ENCODE assay signal across 8 cellular contexts in the genomic region with DNA sequence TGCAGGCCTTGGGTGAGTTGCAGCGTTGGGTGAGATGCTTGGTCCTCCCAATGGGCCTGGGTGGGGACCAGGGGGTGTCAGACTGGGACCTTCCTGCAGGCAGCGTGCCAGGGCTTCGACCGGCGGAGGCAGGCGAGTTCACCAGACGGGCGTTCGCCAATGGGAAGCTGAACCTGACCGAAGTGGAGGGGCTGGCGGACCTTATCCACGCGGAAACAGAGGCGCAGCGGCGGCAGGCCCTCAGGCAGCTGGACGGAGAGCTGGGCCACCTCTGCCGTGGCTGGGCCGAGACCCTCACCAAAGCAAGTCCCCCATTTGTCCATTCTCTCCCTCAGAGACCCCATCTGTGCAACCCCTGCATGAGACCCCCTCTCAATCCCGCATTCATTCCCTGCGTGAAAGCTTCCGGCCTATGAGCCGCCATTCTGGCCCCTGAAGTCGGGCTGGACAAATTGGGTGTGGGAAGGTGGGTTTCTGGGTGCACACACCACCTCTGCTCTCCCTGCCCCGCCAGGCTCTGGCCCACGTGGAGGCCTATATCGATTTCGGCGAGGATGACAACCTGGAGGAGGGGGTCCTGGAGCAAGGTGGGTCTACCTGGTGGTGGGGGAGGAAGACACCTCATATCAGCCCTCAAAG. TPM values are rescaled to one million over a fixed set of nuclear protein-coding genes. Genes with fewer than 3 reads are reported as not detected.
A peak's percentile ranks its signal among the peaks of the same experiment; 100 is the strongest.
DNase-seq lines count a peak whose midpoint lies in the region; ATAC-seq and TF ChIP-seq lines count a peak whose summit lies in the region.
"Had no signal": no experiment of that assay in that cellular context is flagged by ENCODE, and none has a peak within 500 bp of the region (broad histone marks: within the 10 kb centered on the region; RNA-seq: fewer than 3 reads in every experiment).

No MANE protein-coding gene starts in this region.

- peaks cover 2% of the 10 kb centered on the region; the same call in 1 of the 2 replicates for H3K4me1 ChIP-seq in H9 (ENCODE audit: insufficient read depth, low read length)

- no peak overlapping the region for H3K4ac ChIP-seq in H9 (ENCODE audit: low read depth, low read length)

- ATAC-seq in GM19324 (IDR thresholded peaks at IDR 0.05; ENCODE audit: low FRiP score, unreplicated experiment), result no peak
- ATAC-seq in HG03280 (IDR thresholded peaks at IDR 0.05; ENCODE audit: unreplicated experiment), result no peak

- no peaks in the 10 kb centered on the region for H3K9me2 ChIP-seq in SU-DHL-6 (replicated peaks; ENCODE audit: insufficient read depth, low read length)

- no peaks in the 10 kb centered on the region for H3K9me3 Mint-ChIP-seq in H9

- no peaks in the 10 kb centered on the region for H3K27me3 Mint-ChIP-seq in H9 (ENCODE audit: low read depth)

- H3K9me3 ChIP-seq in H9 (ENCODE audit: control insufficient read depth, low read depth, low read length) (no peaks in the 10 kb centered on the region), SU-DHL-6 (ENCODE audit: insufficient read depth, low read length) (no peaks in the 10 kb centered on the region)

- H2BK20ac ChIP-seq in H9 (ENCODE audit: low read depth, low read length, poor library complexity, severe bottlenecking), result no peak overlapping the region

- H3F3A ChIP-seq in SU-DHL-6 (ENCODE audit: insufficient read depth), result no peaks in the 10 kb centered on the region

- H4K20me1 ChIP-seq in H9 (ENCODE audit: control insufficient read depth, insufficient read depth, insufficient read length) (no peaks in the 10 kb centered on the region), SU-DHL-6 (ENCODE audit: low read depth, low read length) (no peaks in the 10 kb centered on the region)

- no peak overlapping the region for H2BK5ac ChIP-seq in H9 (ENCODE audit: insufficient read length, low read length)

- H4K91ac ChIP-seq in H9 (ENCODE audit: insufficient read length, low read depth, low read length), result no peak overlapping the region

- H3K79me2 ChIP-seq in H9 (ENCODE audit: insufficient read depth, low read length) (no peaks in the 10 kb centered on the region), SU-DHL-6 (ENCODE audit: insufficient read depth, low read length) (peaks cover 14% of the 10 kb centered on the region; the same call in 1 of the 2 replicates)

- no peak overlapping the region for H3K23ac ChIP-seq in H9 (ENCODE audit: insufficient read length, low read depth, low read length)

- no peak overlapping the region for H3K27ac Mint-ChIP-seq in H9

- H3T11ph ChIP-seq in H9 (ENCODE audit: low read length), result no peak overlapping the region

- peak overlapping the region; percentile 86 for H3K4me2 ChIP-seq in H9 (ENCODE audit: insufficient read depth, insufficient read length, low read length)
- H3K4me2 ChIP-seq in SU-DHL-6 (ENCODE audit: low read depth, low read length, poor library complexity, severe bottlenecking), result peak overlapping the region; percentile 80

- no peak overlapping the region for H3K18ac ChIP-seq in H9 (ENCODE audit: insufficient read length, low read depth, low read length)

- peaks cover 18 to 42% of the 10 kb centered on the region in 2 experiments for H3K4me1 Mint-ChIP-seq in H9

- no peak overlapping the region for H2BK15ac ChIP-seq in H9 (ENCODE audit: low read depth, low read length)

- H3K14ac ChIP-seq in H9 (ENCODE audit: insufficient read depth, low read length), result no peak overlapping the region

- H3K79me1 ChIP-seq in H9 (ENCODE audit: insufficient read depth, low read depth, low read length, poor library complexity, severe bottlenecking), result no peaks in the 10 kb centered on the region

- H4K5ac ChIP-seq in H9 (ENCODE audit: insufficient read length, low read depth, low read length), result no peak overlapping the region

- H3K36me3 Mint-ChIP-seq in H9 (ENCODE audit: insufficient read depth in 1 of 3, low read depth in 3 of 3), result peaks cover 10 to 28% (median 23%) of the 10 kb centered on the region in 3 experiments; a peak in 5 of 7 replicates

- no peak overlapping the region for H2BK120ac ChIP-seq in H9 (ENCODE audit: low read depth, low read length, poor library complexity, severe bottlenecking)

- H2BK12ac ChIP-seq in H9 (ENCODE audit: insufficient read length, low read depth, low read length), result no peak overlapping the region

- H3K4me3 ChIP-seq in SU-DHL-6 (ENCODE audit: insufficient read depth, low read length, poor library complexity, severe bottlenecking) (peak overlapping the region; percentile 61), fibroblast of mammary gland (ENCODE audit: control insufficient read depth, low read depth, low read length) (peak overlapping the region; percentile 95), skin epidermis (peak overlapping the region in 4 of 7 experiments; percentile 72 to 84 (median 79))

- H3K27ac ChIP-seq in H9 (ENCODE audit: insufficient read length, low read depth, low read length) (no peak overlapping the region), SU-DHL-6 (ENCODE audit: low read depth, low read length) (peak overlapping the region; percentile 66; the same call in 1 of the 2 replicates), skin epidermis (peak overlapping the region in 2 of 21 experiments; percentile 93 to 94)

- H3K9ac ChIP-seq in H9 (ENCODE audit: extremely low read depth, insufficient read length, low read length) (peak overlapping the region; percentile 68), SU-DHL-6 (ENCODE audit: low read length) (peak overlapping the region; percentile 90)

- H3K23me2 ChIP-seq in H9 (ENCODE audit: insufficient read length, low read depth, low read length, poor library complexity, severe bottlenecking), result peaks cover 25% of the 10 kb centered on the region

- no peak overlapping the region for H4K8ac ChIP-seq in H9 (replicated peaks; ENCODE audit: insufficient read length, low read depth, low read length)

- H3K56ac ChIP-seq in H9 (ENCODE audit: insufficient read length, low read depth, low read length), result no peak overlapping the region

- H3K4me3 Mint-ChIP-seq in H9, result peak overlapping the region; percentile 97 to 98

- TF ChIP-seq CTCF in H9 (conservative IDR thresholded peaks at IDR 0.05), result no peak
- no peak for TF ChIP-seq CTCF in SU-DHL-6 (IDR thresholded peaks at IDR 0.05; ENCODE audit: insufficient read depth, low read length, poor library complexity, severe bottlenecking)
- TF ChIP-seq CTCF in fibroblast of mammary gland (conservative IDR thresholded peaks at IDR 0.05; ENCODE audit: control insufficient read depth, insufficient read depth, low read depth, low read length), result no peak

- no CpG with 5 or more reads among the region's 29 CpGs for WGBS in H9 (ENCODE audit: extremely low coverage, insufficient read length, low lambda C conversion rate)

- no peaks in the 10 kb centered on the region for H3K27me3 ChIP-seq in H9 (ENCODE audit: insufficient read depth, low read length)
- no peaks in the 10 kb centered on the region for H3K27me3 ChIP-seq in SU-DHL-6 (ENCODE audit: low read length)

- H2AFZ ChIP-seq in H9 (ENCODE audit: low read length) (no peak overlapping the region), SU-DHL-6 (ENCODE audit: low read depth, low read length, severe bottlenecking) (no peak overlapping the region)

- DNase-seq in H9 (no peak), fibroblast of mammary gland (ENCODE audit: low read depth) (no peak), CD1c-positive myeloid dendritic cell (ENCODE audit: extremely low spot score) (no peak)
- DNase-seq: NCI-H510A treated with DMSO at 0.1 percent for 48 hours had no signal

- H2AK5ac ChIP-seq in H9 (ENCODE audit: insufficient read length, low read length), result no peak overlapping the region

- 0 out of 2 replicates have a peak, but pooled peaks cover 4% of the 10 kb centered on the region for H3K36me3 ChIP-seq in SU-DHL-6 (ENCODE audit: low read length)

RNA-seq across cellular contexts. Expression of gene GTPBP3, which starts 1.2 kb away (rescaled TPM):
- total RNA-seq in H9 (2021), result 62.9 and 71.3 TPM in 2 replicates

RNA-seq across cellular contexts. Expression of gene ANO8, which starts 3.9 kb away (rescaled TPM):
- total RNA-seq in H9 (2021), result 18.9 and 21.9 TPM in 2 replicates

RNA-seq across cellular contexts. Expression of gene DDA1, which starts 29.2 kb away (rescaled TPM):
- total RNA-seq in H9 (2021), result 42.3 and 45.7 TPM in 2 replicates

RNA-seq across cellular contexts. Expression of gene MRPL34, which starts 32.9 kb away (rescaled TPM):
- 84.6 and 93.6 TPM in 2 replicates for total RNA-seq in H9 (2021)

RNA-seq across cellular contexts. Expression of gene ABHD8, which starts 35.3 kb away (rescaled TPM):
- 11.7 and 12.8 TPM in 2 replicates for total RNA-seq in H9 (2021)
